In genomic region chr22:22079404-22080148, GRCh38 we compare ENCODE assay signal across 13 cellular contexts.
DNase-seq lines count a peak whose midpoint lies in the region; ATAC-seq and TF ChIP-seq lines count a peak whose summit lies in the region.
"Had no signal": no experiment of that assay in that cellular context is flagged by ENCODE, and none has a peak within 500 bp of the region (broad histone marks: within the 10 kb centered on the region; RNA-seq: fewer than 3 reads in every experiment).

No MANE protein-coding gene starts in this region.

- H3K9me2 ChIP-seq in OCI-LY7 (ENCODE audit: insufficient read depth, low read length) = no peaks in the 10 kb centered on the region

- H3K9me3 ChIP-seq in OCI-LY7 (ENCODE audit: low read length) = no peaks in the 10 kb centered on the region
- no peaks in the 10 kb centered on the region for H3K9me3 ChIP-seq in spleen
- H3K9me3 ChIP-seq in right cardiac atrium (ENCODE audit: control insufficient read depth, low read length) = no peaks in the 10 kb centered on the region
- H3K9me3 ChIP-seq: Caco-2 had no signal

- 70 to 77% (median 75%) methylated on average over 6 of the region's 6 CpGs for WGBS in spleen, 5 donors
- WGBS in right cardiac atrium = 71% methylated on average over 6 of the region's 6 CpGs

- ATAC-seq in right cardiac atrium = no peak
- ATAC-seq: GM12878, HCT116, HepG2 had no signal

- H3K27ac ChIP-seq in OCI-LY7 (ENCODE audit: low read depth, low read length, poor library complexity, severe bottlenecking) (no peak overlapping the region), spleen (no peak overlapping the region), right cardiac atrium (ENCODE audit: low read length) (no peak overlapping the region)
- H3K27ac ChIP-seq: 22Rv1 had no signal

- H3K36me3 ChIP-seq in OCI-LY7 (ENCODE audit: insufficient read depth, low read length) (no peaks in the 10 kb centered on the region), spleen (no peaks in the 10 kb centered on the region)

- peak overlapping the region; percentile 27; the same call in 1 of the 2 replicates for H2AFZ ChIP-seq in OCI-LY7 (ENCODE audit: low read length)

- TF ChIP-seq POLR2A in spleen (IDR thresholded peaks at IDR 0.05) = no peak

- DNase-seq in DMS 273 (lab: John Stamatoyannopoulos, UW; ENCODE audit: unreplicated experiment) (peak; percentile 8), DMS 273 treated with DMSO at 0.1 percent for 48 hours (lab: John Stamatoyannopoulos, UW) (no peak), OCI-LY7 (ENCODE audit: low spot score) (no peak), mesenteric fat pad (ENCODE audit: low spot score) (peak; percentile 80), spleen (peak; percentile 23), NCI-H446 treated with DMSO at 0.1 percent for 48 hours (lab: John Stamatoyannopoulos, UW) (no peak), right cardiac atrium (no peak)
- DNase-seq: Caco-2; CD8-positive, alpha-beta memory T cell had no signal

- POLR2A ChIA-PET in OCI-LY7 (lab: Charles Lee) = interaction anchor here (0.7 kb wide), 1 partner anchor 19 kb away, joined by 3 read pairs; no protein-coding TSS in a partner anchor

- no peak overlapping the region for H3K4me2 ChIP-seq in OCI-LY7 (ENCODE audit: low read length)

- H3K4me1 ChIP-seq in OCI-LY7 (ENCODE audit: insufficient read depth, low read length, poor library complexity, severe bottlenecking) (peaks cover 6% of the 10 kb centered on the region), spleen (no peaks in the 10 kb centered on the region), right cardiac atrium (ENCODE audit: control insufficient read depth, insufficient read depth, low read length) (no peaks in the 10 kb centered on the region)

- H3K27me3 ChIP-seq in spleen (replicated peaks in 1 of 7) = peaks cover 0 to 23% (median 0%) of the 10 kb centered on the region in 7 donors
- H3K27me3 ChIP-seq in right cardiac atrium (ENCODE audit: control insufficient read depth, insufficient read depth) = peaks cover 2% of the 10 kb centered on the region

- no TSS peak for BruUV-seq in OCI-LY7 (replicated peaks; lab: Mats Ljungman, UMichigan)

- CTCF ChIA-PET in OCI-LY7 (lab: Charles Lee; ENCODE audit: unreplicated experiment) = no interaction called here

- no peak overlapping the region for H3K4me3 ChIP-seq in OCI-LY7 (ENCODE audit: low read depth, low read length, poor library complexity, severe bottlenecking)
- H3K4me3 ChIP-seq in spleen = no peak overlapping the region
- H3K4me3 ChIP-seq in right cardiac atrium (ENCODE audit: low read length) = no peak overlapping the region
- H3K4me3 ChIP-seq: GM12878 had no signal

- TF ChIP-seq CTCF in OCI-LY7 (conservative IDR thresholded peaks at IDR 0.05; ENCODE audit: low read length) = no peak
- no peak for TF ChIP-seq CTCF in spleen (IDR thresholded peaks at IDR 0.05 in 8 of 11, conservative IDR thresholded peaks at IDR 0.05 in 3 of 11)

- no peaks in the 10 kb centered on the region for H4K20me1 ChIP-seq in OCI-LY7 (ENCODE audit: insufficient read depth, low read length)

- intact Hi-C loops in OCI-LY7 (cut with micrococcal nuclease; ENCODE audit: unreplicated experiment) = no loop called here
- intact Hi-C loops in spleen (cut with DNase I; ENCODE audit: low total_unique reads) = no loop called here
- intact Hi-C loops in right cardiac atrium (cut with DNase I) = no loop called here

- H3K79me2 ChIP-seq in OCI-LY7 (ENCODE audit: insufficient read depth, low read depth, low read length) = no peaks in the 10 kb centered on the region

Comparison
In these comparisons a context has a peak if more than half of its experiments do, and no peak if none do; other contexts are left out.
1. DNase-seq: peak in DMS 273 (single experiment), mesenteric fat pad (single experiment) and spleen (single experiment); none in DMS 273 treated with DMSO at 0.1 percent for 48 hours (single experiment), OCI-LY7 (single experiment), NCI-H446 treated with DMSO at 0.1 percent for 48 hours (single experiment) and right cardiac atrium (0 of 3).